8 cellular contexts compared by ENCODE assay signal in the genomic region with DNA sequence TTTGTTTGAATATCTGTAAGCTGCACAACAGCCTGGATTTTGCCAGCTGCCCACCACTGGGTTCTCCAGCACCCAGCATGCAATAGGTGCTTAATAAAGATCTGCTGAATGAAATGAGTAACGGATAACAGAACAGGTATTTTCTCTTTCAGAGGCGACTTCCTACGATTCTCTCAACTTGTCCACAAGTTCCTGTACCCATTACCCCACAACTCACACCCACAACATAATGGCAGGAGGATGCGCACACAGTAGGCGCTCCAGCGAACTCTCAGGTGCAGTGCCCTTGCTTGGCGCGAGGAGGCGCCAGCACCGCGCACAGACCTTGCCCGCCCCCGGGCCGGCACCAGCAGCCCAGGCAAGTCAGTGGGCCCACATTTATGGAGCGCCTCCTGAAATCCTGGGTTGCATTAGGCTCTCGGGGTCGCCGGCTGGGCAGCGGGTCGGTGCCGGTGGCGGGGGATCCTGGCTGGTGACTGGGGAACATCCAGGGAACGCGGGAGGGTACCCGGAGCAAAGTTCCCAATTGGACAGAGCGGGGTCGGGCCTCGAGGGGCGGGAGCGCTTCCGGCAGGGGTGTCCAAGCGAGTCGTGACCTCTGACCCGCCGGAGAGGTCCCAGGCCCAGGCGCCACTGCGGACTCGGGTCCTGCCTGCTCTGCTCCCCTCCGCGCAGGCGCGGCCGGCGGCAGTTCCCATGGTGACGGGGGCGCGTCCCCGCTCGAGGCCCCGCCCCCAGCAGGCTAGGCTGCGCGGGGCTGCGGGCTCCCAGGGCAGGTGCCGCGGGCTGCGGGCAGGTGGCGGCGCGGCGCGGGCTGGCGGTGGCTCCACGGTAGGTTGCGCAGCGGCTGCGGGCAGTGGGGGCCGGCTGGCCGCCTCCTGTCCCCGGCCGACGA.
DNase-seq lines count a peak whose midpoint lies in the region; ATAC-seq and TF ChIP-seq lines count a peak whose summit lies in the region.

A gene (plus strand): TSS at position 775 of the 895 bp plus-strand sequence. CDS start 75,284 bp downstream, outside the sequence.

- H3K4me3 Mint-ChIP-seq in effector memory CD8-positive, alpha-beta T cell, result peak within 1 kb of the TSS; percentile 80 to 91
- peak within 1 kb of the TSS; percentile 76 for H3K4me3 Mint-ChIP-seq in memory B cell

- DNase-seq in NOMO-1 (lab: John Stamatoyannopoulos, UW; ENCODE audit: unreplicated experiment in 2 of 2) (peak; percentile 55 to 73), memory B cell (ENCODE audit: low spot score in 2 of 2) (peak; percentile 49 to 68)
- peak; percentile 58 to 76 (median 70) for DNase-seq in activated CD8-positive, alpha-beta memory T cell treated with anti-CD3 and anti-CD28 coated beads for 48 hours (ENCODE audit: low read depth in 2 of 3, low spot score in 2 of 3)
- DNase-seq in effector memory CD8-positive, alpha-beta T cell, result peak; percentile 82 to 88 (median 87)
- peak; percentile 68 to 82 (median 76) for DNase-seq in stimulated activated CD4-positive, alpha-beta T cell treated with anti-CD3 and anti-CD28 coated beads, TNF-alpha, amount 100 ng/mL, for 48 hours (ENCODE audit: low read depth in 3 of 3)

- peak within 1 kb of the TSS; percentile 30 to 44 for H3K27ac Mint-ChIP-seq in effector memory CD8-positive, alpha-beta T cell
- peak within 1 kb of the TSS; percentile 12 for H3K27ac Mint-ChIP-seq in memory B cell

- no peaks in the 10 kb centered on the region for H3K9me3 Mint-ChIP-seq in effector memory CD8-positive, alpha-beta T cell
- H3K9me3 Mint-ChIP-seq in memory B cell, result no peaks in the 10 kb centered on the region

- H3K36me3 Mint-ChIP-seq in effector memory CD8-positive, alpha-beta T cell (ENCODE audit: insufficient read depth), result peaks cover 5% of the 10 kb centered on the region
- peaks cover 1% of the 10 kb centered on the region for H3K36me3 Mint-ChIP-seq in memory B cell

- ATAC-seq in HG03354 (IDR thresholded peaks at IDR 0.05; ENCODE audit: poor library complexity, severe bottlenecking, unreplicated experiment) (peak; percentile 80), memory B cell (ENCODE audit: low read depth) (peak; percentile 91), GM21717 (IDR thresholded peaks at IDR 0.05; ENCODE audit: unreplicated experiment) (no peak)
- peak; percentile 88 for ATAC-seq in effector memory CD8-positive, alpha-beta T cell (replicated peaks)

- peaks cover 53 to 83% of the 10 kb centered on the region in 2 donors for H3K27me3 Mint-ChIP-seq in effector memory CD8-positive, alpha-beta T cell
- peaks cover 36% of the 10 kb centered on the region for H3K27me3 Mint-ChIP-seq in memory B cell

- TF ChIP-seq CTCF in GM12873 (IDR thresholded peaks at IDR 0.05; ENCODE audit: insufficient read depth, low read depth, low read length, missing control alignments), result peak; percentile 94

- peaks cover 26 to 30% of the 10 kb centered on the region in 2 donors for H3K4me1 Mint-ChIP-seq in effector memory CD8-positive, alpha-beta T cell (ENCODE audit: low read depth in 2 of 2)
- peaks cover 4% of the 10 kb centered on the region for H3K4me1 Mint-ChIP-seq in memory B cell
